ENCODE assay signal across 8 cellular contexts in genomic region chr10:46022978-46023702, GRCh38. TPM values are rescaled to one million over a fixed set of nuclear protein-coding genes. Genes with fewer than 3 reads are reported as not detected.
DNase-seq lines count a peak whose midpoint lies in the region; ATAC-seq and TF ChIP-seq lines count a peak whose summit lies in the region.

No MANE protein-coding gene starts in this region.

- H3K4me1 ChIP-seq in mammary epithelial cell (ENCODE audit: insufficient read depth, low read length), result peaks cover 34% of the 10 kb centered on the region
- H3K4me1 ChIP-seq in smooth muscle cell (ENCODE audit: low read depth), result peaks cover 26% of the 10 kb centered on the region

- in situ Hi-C loops in mammary epithelial cell (cut with MboI; ENCODE audit: low sequenced_read_pairs in 2 of 2), result no loop called here

- H3K79me2 ChIP-seq in mammary epithelial cell (ENCODE audit: insufficient read depth, low read length), result peaks cover 100% of the 10 kb centered on the region
- peaks cover 89% of the 10 kb centered on the region for H3K79me2 ChIP-seq in smooth muscle cell (ENCODE audit: low read depth)

- no peaks in the 10 kb centered on the region for H3K36me3 ChIP-seq in mammary epithelial cell (ENCODE audit: insufficient read depth, low read length)
- no peaks in the 10 kb centered on the region for H3K36me3 ChIP-seq in smooth muscle cell (ENCODE audit: low read depth)

- intact Hi-C loops in mammary epithelial cell (cut with micrococcal nuclease), result loop anchor here (10.0 kb wide), 1 partner anchor 788 kb away; no protein-coding TSS in a partner anchor

- H3F3A ChIP-seq in smooth muscle cell (ENCODE audit: low read depth), result peaks cover 27% of the 10 kb centered on the region

- dilution Hi-C loops in mammary epithelial cell (cut with HindIII; ENCODE audit: low sequenced_read_pairs), result no loop called here

- CTCF ChIA-PET in mammary epithelial cell (lab: Charles Lee; ENCODE audit: low non-redundant PET), result no interaction called here

- H3K4me1 Mint-ChIP-seq in immature natural killer cell, result peaks cover 87 to 100% of the 10 kb centered on the region in 2 donors

- peak overlapping the region; percentile 62 to 78 (median 70) for H3K27ac Mint-ChIP-seq in immature natural killer cell

- H3K9me3 ChIP-seq in mammary epithelial cell (replicated peaks; ENCODE audit: insufficient read depth, low read length) (no peaks in the 10 kb centered on the region), smooth muscle cell (replicated peaks; ENCODE audit: low read depth) (no peaks in the 10 kb centered on the region)

- H4K20me1 ChIP-seq in mammary epithelial cell (ENCODE audit: insufficient read depth, low read length) (peaks cover 34% of the 10 kb centered on the region), smooth muscle cell (ENCODE audit: low read depth) (peaks cover 95% of the 10 kb centered on the region)

- BruUV-seq in mammary epithelial cell (replicated peaks; lab: Mats Ljungman, UMichigan), result no TSS peak

- peak overlapping the region; percentile 72 for H3K27ac ChIP-seq in mammary epithelial cell (ENCODE audit: insufficient read depth, low read depth, low read length)
- H3K27ac ChIP-seq in smooth muscle cell (ENCODE audit: low read depth), result peak overlapping the region; percentile 99

- H3K4me2 ChIP-seq in mammary epithelial cell (ENCODE audit: insufficient read depth, low read depth, low read length) (peak overlapping the region; percentile 99), smooth muscle cell (peak overlapping the region; percentile 90)

- peak overlapping the region; percentile 89 for H2AFZ ChIP-seq in mammary epithelial cell (ENCODE audit: low read depth, low read length)
- H2AFZ ChIP-seq in smooth muscle cell (ENCODE audit: low read depth), result no peak overlapping the region

- no peaks in the 10 kb centered on the region for H3K36me3 Mint-ChIP-seq in immature natural killer cell

- peak overlapping the region; percentile 67 for H3K9ac ChIP-seq in mammary epithelial cell (ENCODE audit: insufficient read depth, low read length)
- peak overlapping the region; percentile 91 for H3K9ac ChIP-seq in smooth muscle cell (ENCODE audit: low read depth)

- 14% methylated on average over 8 of the region's 49 CpGs for WGBS in mammary epithelial cell (ENCODE audit: low coverage, missing lambda C conversion rate)
- WGBS in smooth muscle cell (ENCODE audit: low lambda C conversion rate), result under 1% methylated on average over 45 of the region's 49 CpGs

- H3K27me3 Mint-ChIP-seq in immature natural killer cell (ENCODE audit: low read depth in 3 of 3), result peaks cover 0 to 3% (median 0%) of the 10 kb centered on the region in 3 donors

- DNase-seq in NCI-H1436 (lab: John Stamatoyannopoulos, UW), result peak; percentile 83
- DNase-seq in mammary epithelial cell, result peak; percentile 87
- DNase-seq in immature natural killer cell, result peak; percentile 81 to 84 (median 83)
- peak; percentile 97 for DNase-seq in smooth muscle cell (lab: John Stamatoyannopoulos, UW; ENCODE audit: unreplicated experiment)
- no peak for DNase-seq in NK-92 treated with Interleukin-12 subunit alpha and Interleukin-12 subunit beta, amount 100 ng/mL, for 24 hours (lab: John Stamatoyannopoulos, UW)

- TF ChIP-seq CTCF in GM12875 (IDR thresholded peaks at IDR 0.05; ENCODE audit: borderline replicate concordance, insufficient read depth, low read depth, low read length), result peak; percentile 28; the same call in 1 of the 2 replicates
- no peak for TF ChIP-seq CTCF in WI38 (IDR thresholded peaks at IDR 0.05; ENCODE audit: low read depth, low read length)
- TF ChIP-seq CTCF in mammary epithelial cell (conservative IDR thresholded peaks at IDR 0.05 in 1 of 2, IDR thresholded peaks at IDR 0.05 in 1 of 2; ENCODE audit: extremely low read depth in 1 of 2, insufficient read depth in 1 of 2, low read depth in 1 of 2, low read length in 2 of 2), result no peak
- TF ChIP-seq CTCF in smooth muscle cell (IDR thresholded peaks at IDR 0.05; ENCODE audit: borderline replicate concordance, insufficient read depth, poor library complexity, severe bottlenecking), result no peak

- H3K27me3 ChIP-seq in mammary epithelial cell (ENCODE audit: insufficient read depth, low read length), result no peaks in the 10 kb centered on the region
- no peaks in the 10 kb centered on the region for H3K27me3 ChIP-seq in smooth muscle cell (ENCODE audit: low read depth)

- peak overlapping the region; percentile 78 to 88 (median 83) for H3K4me3 Mint-ChIP-seq in immature natural killer cell

- H3K9me3 Mint-ChIP-seq in immature natural killer cell, result no peaks in the 10 kb centered on the region

- peak; percentile 92 for ATAC-seq in HG02610 (IDR thresholded peaks at IDR 0.05; ENCODE audit: unreplicated experiment)

- H3K4me3 ChIP-seq in GM12875 (ENCODE audit: low read depth, low read length) (peak overlapping the region; percentile 66), WI38 (ENCODE audit: low read depth, low read length) (peak overlapping the region; percentile 71), mammary epithelial cell (replicated peaks in 1 of 3; ENCODE audit: insufficient read depth in 1 of 3, low read depth in 2 of 3, low read length in 3 of 3) (peak overlapping the region; percentile 69 to 78 (median 69)), smooth muscle cell (peak overlapping the region; percentile 73)

RNA-seq across cellular contexts. Expression of gene NCOA4, which starts 7.3 kb away (rescaled TPM):
- total RNA-seq in mammary epithelial cell (100 to 1,000 TPM in 1 of 2 donors, 10 to 100 TPM in 1; 94.2 to 171 TPM), smooth muscle cell (147 and 158 TPM in 2 replicates)
- polyA plus RNA-seq in mammary epithelial cell (87.3 TPM), immature natural killer cell (100 to 1,000 TPM; 188 to 323 (median 196) TPM), smooth muscle cell (61.3 and 66.3 TPM in 2 replicates)
- 143 TPM for polyA minus RNA-seq in mammary epithelial cell

RNA-seq across cellular contexts. Expression of gene MSMB, which starts 22.9 kb away (rescaled TPM):
- total RNA-seq in mammary epithelial cell (not detected), smooth muscle cell (not detected in 2 replicates)
- polyA plus RNA-seq in mammary epithelial cell (not detected), immature natural killer cell (not detected), smooth muscle cell (0.50 TPM in 1 of 2 replicates, not detected in the other)
- not detected for polyA minus RNA-seq in mammary epithelial cell

RNA-seq across cellular contexts. Expression of gene TIMM23, which starts 50.9 kb away (rescaled TPM):
- 10 to 100 TPM; 51.8 to 84.4 TPM for total RNA-seq in mammary epithelial cell
- polyA plus RNA-seq in mammary epithelial cell, result 99.6 TPM
- polyA minus RNA-seq in mammary epithelial cell, result 126 TPM
- polyA plus RNA-seq in immature natural killer cell, result 10 to 100 TPM; 51.5 to 84.7 (median 70.4) TPM
- 66.3 and 89.4 TPM in 2 replicates for total RNA-seq in smooth muscle cell
- 105 and 115 TPM in 2 replicates for polyA plus RNA-seq in smooth muscle cell
